ENCODE assay signal across 21 cellular contexts in the genomic region with DNA sequence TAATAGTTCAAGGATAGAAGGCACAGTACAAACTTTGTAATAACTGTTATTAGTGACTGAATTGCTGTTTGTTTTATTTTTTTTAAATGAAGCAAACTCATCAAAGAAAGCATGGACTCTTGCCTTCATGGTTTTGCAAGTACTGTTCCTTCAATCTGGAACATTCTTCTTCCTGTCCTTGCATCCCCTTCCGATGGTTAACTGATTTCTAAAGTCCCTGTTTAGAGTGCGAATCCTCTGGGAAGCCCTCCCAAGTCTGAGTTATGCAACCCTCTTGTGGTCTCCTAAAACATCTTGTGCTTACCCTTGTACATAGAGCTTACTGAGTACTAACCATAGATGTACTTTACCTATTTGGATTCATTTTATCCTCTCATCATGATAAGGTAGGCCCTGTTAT. TPM values are rescaled to one million over a fixed set of nuclear protein-coding genes. Genes with fewer than 3 reads are reported as not detected.
DNase-seq lines count a peak whose midpoint lies in the region; ATAC-seq, FAIRE-seq and TF ChIP-seq lines count a peak whose summit lies in the region.
"Had no signal": no experiment of that assay in that cellular context is flagged by ENCODE, and none has a peak within 500 bp of the region (broad histone marks: within the 10 kb centered on the region; RNA-seq: fewer than 3 reads in every experiment).

No MANE protein-coding gene starts in this region.

- no peak for ATAC-seq in GM12878
- ATAC-seq: Panc1, SK-N-SH treated with all-trans-retinoic acid at 6 μM for 48 hours had no signal

- H3K9me3 ChIP-seq in GM23248 (ENCODE audit: low read depth) (no peaks in the 10 kb centered on the region), GM12878 (replicated peaks; ENCODE audit: control insufficient read depth, insufficient read depth, low read length) (peaks cover 2% of the 10 kb centered on the region; the same call in 1 of the 3 replicates), esophagus squamous epithelium (peaks cover 0 to 4% (median 0%) of the 10 kb centered on the region in 3 donors), smooth muscle cell (replicated peaks; ENCODE audit: low read depth) (no peaks in the 10 kb centered on the region)

- H3K9me2 ChIP-seq in GM23248 (ENCODE audit: insufficient read depth) = no peaks in the 10 kb centered on the region

- no peak for DNase-seq in GM23248
- DNase-seq in GM12878 (ENCODE audit: low read depth, low spot score) = no peak
- DNase-seq in esophagus squamous epithelium (lab: John Stamatoyannopoulos, UW) = no peak
- no peak for DNase-seq in smooth muscle cell (lab: John Stamatoyannopoulos, UW; ENCODE audit: unreplicated experiment)
- DNase-seq in activated CD4-positive, alpha-beta T cell treated with anti-CD3 and anti-CD28 coated beads for 1 hour = no peak
- DNase-seq in osteocyte (ENCODE audit: extremely low spot score, unreplicated experiment) = no peak
- no peak for DNase-seq in Kasumi-1 (lab: John Stamatoyannopoulos, UW)
- DNase-seq: DMS53, GDM1, H9, KBM-7, NCI-H1092 treated with DMSO at 0.1 percent for 48 hours, NCI-H1436 treated with DMSO at 0.1 percent for 48 hours, NCI-H1930, NCI-H2227 treated with DMSO at 0.1 percent for 48 hours, NCI-H748 treated with DMSO at 0.1 percent for 48 hours had no signal

- no TSS peak for BruUV-seq in GM12878 (replicated peaks; lab: Mats Ljungman, UMichigan)

- peaks cover 9% of the 10 kb centered on the region for H3K9me3 Mint-ChIP-seq in osteocyte (ENCODE audit: unreplicated experiment)
- H3K9me3 Mint-ChIP-seq: H9 had no signal

- 0 out of 2 replicates have a peak overlapping the region, but pooled peaks have one; percentile 1 for H3K27ac ChIP-seq in GM23248
- no peak overlapping the region for H3K27ac ChIP-seq in GM12878 (ENCODE audit: control insufficient read depth, insufficient read depth)
- peak overlapping the region; percentile 32 to 71 (median 65) for H3K27ac ChIP-seq in esophagus squamous epithelium
- peak overlapping the region; percentile 78 for H3K27ac ChIP-seq in smooth muscle cell (ENCODE audit: low read depth)
- H3K27ac ChIP-seq: C4-2B, HL-60 had no signal

- H3K4me1 ChIP-seq in GM23248 (ENCODE audit: insufficient read depth) (peaks cover 18% of the 10 kb centered on the region), GM12878 (ENCODE audit: control insufficient read depth, insufficient read depth, low read length) (no peaks in the 10 kb centered on the region), esophagus squamous epithelium (peaks cover 10 to 63% (median 26%) of the 10 kb centered on the region in 3 donors), smooth muscle cell (ENCODE audit: low read depth) (no peaks in the 10 kb centered on the region)

- in situ Hi-C loops in GM23248 (cut with MboI) = no loop called here
- in situ Hi-C loops in GM12878 (cut with MboI) = no loop called here

- H3K36me3 ChIP-seq in GM23248 (ENCODE audit: low read depth) (no peaks in the 10 kb centered on the region), GM12878 (ENCODE audit: control insufficient read depth in 2 of 2, insufficient read depth in 2 of 2, low read length in 1 of 2) (no peaks in the 10 kb centered on the region), esophagus squamous epithelium (no peaks in the 10 kb centered on the region), smooth muscle cell (ENCODE audit: low read depth) (no peaks in the 10 kb centered on the region)

- no peak overlapping the region for H3K4me3 Mint-ChIP-seq in osteocyte (ENCODE audit: unreplicated experiment)
- H3K4me3 Mint-ChIP-seq: H9 had no signal

- no peaks in the 10 kb centered on the region for H4K20me1 ChIP-seq in GM23248 (ENCODE audit: insufficient read depth)
- no peaks in the 10 kb centered on the region for H4K20me1 ChIP-seq in GM12878 (ENCODE audit: control insufficient read depth, insufficient read depth)
- H4K20me1 ChIP-seq in smooth muscle cell (ENCODE audit: low read depth) = no peaks in the 10 kb centered on the region

- intact Hi-C loops in GM12878 (cut with micrococcal nuclease; ENCODE audit: unreplicated experiment) (no loop called here), esophagus squamous epithelium (cut with DNase I) (no loop called here)

- POLR2A ChIA-PET in GM12878 (lab: Charles Lee) = no interaction called here

- H2AFZ ChIP-seq in GM23248 (peak overlapping the region; percentile 20), GM12878 (ENCODE audit: control insufficient read depth, low read depth, low read length) (no peak overlapping the region), smooth muscle cell (ENCODE audit: low read depth) (peak overlapping the region; percentile 69)

- TF ChIP-seq RAD21 in GM12878 (IDR thresholded peaks at IDR 0.05; ENCODE audit: insufficient read depth, low read depth, low read length) = no peak

- H3K36me3 Mint-ChIP-seq in osteocyte (ENCODE audit: unreplicated experiment) = no peaks in the 10 kb centered on the region

- peaks cover 1% of the 10 kb centered on the region for H3K4me1 Mint-ChIP-seq in osteocyte (ENCODE audit: unreplicated experiment)
- H3K4me1 Mint-ChIP-seq: H9 had no signal

- TF ChIP-seq CTCF in GM12878 (IDR thresholded peaks at IDR 0.05 in 2 of 3, conservative IDR thresholded peaks at IDR 0.05 in 1 of 3; ENCODE audit: control insufficient read depth in 2 of 3, extremely low read depth in 1 of 3, insufficient read depth in 1 of 3, low read depth in 3 of 3, low read length in 3 of 3) (no peak), esophagus squamous epithelium (IDR thresholded peaks at IDR 0.05) (no peak), smooth muscle cell (IDR thresholded peaks at IDR 0.05; ENCODE audit: borderline replicate concordance, insufficient read depth, poor library complexity, severe bottlenecking) (no peak), osteocyte (IDR thresholded peaks at IDR 0.05) (no peak)

- H3K4me2 ChIP-seq in GM23248 (ENCODE audit: unreplicated experiment) = no peak overlapping the region
- no peak overlapping the region for H3K4me2 ChIP-seq in GM12878 (ENCODE audit: control insufficient read depth, insufficient read depth)
- H3K4me2 ChIP-seq in smooth muscle cell = peak overlapping the region; percentile 6

- H3K79me2 ChIP-seq in GM23248 (ENCODE audit: insufficient read depth) (no peaks in the 10 kb centered on the region), GM12878 (ENCODE audit: control insufficient read depth, insufficient read depth, low read length) (no peaks in the 10 kb centered on the region), smooth muscle cell (ENCODE audit: low read depth) (no peaks in the 10 kb centered on the region)

- CTCF ChIA-PET in GM12878 (lab: Yijun Ruan, JAX) = no interaction called here

- RAD21 ChIA-PET in GM12878 (lab: Charles Lee; ENCODE audit: unreplicated experiment) = no interaction called here

- SMC1A ChIA-PET in GM12878 (lab: Charles Lee; ENCODE audit: uncharacterized antibody, unreplicated experiment) = no interaction called here

- TF ChIP-seq EP300 in GM12878 (IDR thresholded peaks at IDR 0.05; ENCODE audit: borderline replicate concordance in 1 of 2, control insufficient read depth in 1 of 2, low read depth in 2 of 2, low read length in 2 of 2) = no peak

- TF ChIP-seq POLR2A in GM12878 (IDR thresholded peaks at IDR 0.05; ENCODE audit: low read depth, low read length) (no peak), esophagus squamous epithelium (IDR thresholded peaks at IDR 0.05) (no peak)

- H3K27me3 Mint-ChIP-seq in osteocyte (ENCODE audit: unreplicated experiment) = peaks cover 4% of the 10 kb centered on the region

- peak; percentile 57 for FAIRE-seq in GM12878 (lab: Jason Lieb, UNC)
- FAIRE-seq: A204.1 had no signal

- H3K4me3 ChIP-seq in GM23248 = no peak overlapping the region
- no peak overlapping the region for H3K4me3 ChIP-seq in GM12878
- H3K4me3 ChIP-seq in esophagus squamous epithelium = no peak overlapping the region
- no peak overlapping the region for H3K4me3 ChIP-seq in smooth muscle cell

- WGBS in GM23248 (ENCODE audit: low coverage in 1 of 2, low lambda C conversion rate in 2 of 2, missing lambda C conversion rate in 2 of 2), 2 experiments = 84 to 91% methylated on average over 2 of the region's 2 CpGs
- 53% methylated on average over 2 of the region's 2 CpGs for WGBS in GM12878 (ENCODE audit: insufficient coverage, insufficient replicate concordance, low lambda C conversion rate, missing lambda C conversion rate)
- WGBS in esophagus squamous epithelium, 2 donors = 83 to 85% methylated on average over 2 of the region's 2 CpGs
- 98% methylated on average over 2 of the region's 2 CpGs for WGBS in smooth muscle cell (ENCODE audit: low lambda C conversion rate)

- H3K9ac ChIP-seq in GM23248 (no peak overlapping the region), GM12878 (ENCODE audit: control insufficient read depth, insufficient read depth, low read length) (no peak overlapping the region), smooth muscle cell (ENCODE audit: low read depth) (no peak overlapping the region)

- no peak overlapping the region for H3K27ac Mint-ChIP-seq in osteocyte (ENCODE audit: unreplicated experiment)
- H3K27ac Mint-ChIP-seq: H9 had no signal

- H3F3A ChIP-seq in GM23248 (ENCODE audit: insufficient read depth) (0 out of 2 replicates have a peak, but pooled peaks cover 8% of the 10 kb centered on the region), smooth muscle cell (ENCODE audit: low read depth) (peaks cover 5% of the 10 kb centered on the region)

- H3K27me3 ChIP-seq in GM23248 (replicated peaks; ENCODE audit: insufficient read depth) (no peaks in the 10 kb centered on the region), GM12878 (replicated peaks in 1 of 2; ENCODE audit: control insufficient read depth in 2 of 2, insufficient read depth in 2 of 2, low read length in 1 of 2) (no peaks in the 10 kb centered on the region), esophagus squamous epithelium (no peaks in the 10 kb centered on the region), smooth muscle cell (ENCODE audit: low read depth) (no peaks in the 10 kb centered on the region)

RNA-seq across cellular contexts. Expression of gene GCLM, which starts 52.2 kb away (rescaled TPM):
- total RNA-seq in GM23248 (2014; rRNA removed; shearing (Covaris generic)) = 30.6 and 32.7 TPM in 2 replicates
- 66.5 and 69.0 TPM in 2 replicates for polyA plus RNA-seq in GM23248 (2016; fragmentation: Nextera tagmentation; extraction: Ambion mirVana)
- 4.3 and 5.4 TPM in 2 replicates for total RNA-seq in GM12878 (2013; cell fraction: nucleolus; rRNA removed)
- 6.2 and 6.4 TPM in 2 replicates for total RNA-seq in GM12878 (2014; rRNA removed)
- 7.3 and 7.5 TPM in 2 replicates for total RNA-seq in GM12878 (2014; rRNA removed; fragmentation: Illumina TruSeq; extraction: Trizol)
- 11.1 and 11.6 TPM in 2 replicates for total RNA-seq in GM12878 (2021)
- polyA plus RNA-seq in GM12878 (2011; ENCODE audit: low read depth) = 1.1 TPM
- polyA plus RNA-seq in GM12878 (2011; rRNA removed) = 15.3 and 19.7 TPM in 2 replicates
- polyA plus RNA-seq in GM12878 (2011; cell fraction: cytosol; rRNA removed) = 4.7 and 6.2 TPM in 2 replicates
- polyA plus RNA-seq in GM12878 (2011; cell fraction: nucleus; rRNA removed) = 4.8 and 5.0 TPM in 2 replicates
- polyA plus RNA-seq in GM12878 (2012) = 1.8 and 5.2 TPM in 2 replicates
- 9.5 and 10.1 TPM in 2 replicates for polyA plus RNA-seq in GM12878 (2014; fragmentation: Illumina TruSeq; extraction: Trizol)
- 1 to 10 TPM; 3.6 to 5.0 TPM for polyA plus RNA-seq in GM12878 (2014; fragmentation: Nextera tagmentation; extraction: Ambion mirVana)
- polyA plus RNA-seq in GM12878 (2014; rRNA removed) = 5.9 and 6.2 TPM in 2 replicates
- 10 to 100 TPM in 1 of 2 experiments, 1 to 10 TPM in 1; 2.6 to 17.3 TPM for polyA plus RNA-seq in GM12878 (2016; fragmentation: Nextera tagmentation; extraction: Ambion mirVana)
- 7.4 and 13.0 TPM in 2 replicates for polyA minus RNA-seq in GM12878 (2011; rRNA and poly(A)+ RNA removed)
- 5.0 and 5.9 TPM in 2 replicates for polyA minus RNA-seq in GM12878 (2011; cell fraction: cytosol; rRNA and poly(A)+ RNA removed)
- polyA minus RNA-seq in GM12878 (2011; cell fraction: nucleus; rRNA and poly(A)+ RNA removed) = 10.4 and 25.8 TPM in 2 replicates
- total RNA-seq in esophagus squamous epithelium = 10 to 100 TPM in 3 of 4 donors, 1 to 10 TPM in 1; 9.3 to 27.0 (median 20.5) TPM
- total RNA-seq in smooth muscle cell = 9.7 and 14.7 TPM in 2 replicates
- polyA plus RNA-seq in smooth muscle cell = 15.9 and 19.7 TPM in 2 replicates
- 17.5 and 17.7 TPM in 2 replicates for total RNA-seq in osteocyte
